In genomic region chr3:8777201-8777977, GRCh38 we compare ENCODE assay signal across 25 cellular contexts.
DNase-seq lines count a peak whose midpoint lies in the region; ATAC-seq lines count a peak whose summit lies in the region.
"Had no signal": no experiment of that assay in that cellular context is flagged by ENCODE, and none has a peak within 500 bp of the region (broad histone marks: within the 10 kb centered on the region; RNA-seq: fewer than 3 reads in every experiment).

No MANE protein-coding gene starts in this region.

- ATAC-seq in GM18519 (IDR thresholded peaks at IDR 0.05; ENCODE audit: low FRiP score, unreplicated experiment) (peak; percentile 54), GM21526 (IDR thresholded peaks at IDR 0.05; ENCODE audit: low FRiP score, unreplicated experiment) (peak; percentile 61), HG03432 (IDR thresholded peaks at IDR 0.05; ENCODE audit: unreplicated experiment) (peak; percentile 71), HG02981 (IDR thresholded peaks at IDR 0.05; ENCODE audit: unreplicated experiment) (no peak)
- ATAC-seq: HCT116; left colon; naive thymus-derived CD8-positive, alpha-beta T cell; pancreas; PC-3; right cardiac atrium had no signal

- DNase-seq in iris pigment epithelial cell (ENCODE audit: low read depth) = peak; percentile 31
- DNase-seq in NCI-H774 (lab: John Stamatoyannopoulos, UW) = no peak
- no peak for DNase-seq in inferior parietal cortex (ENCODE audit: extremely low spot score)
- DNase-seq: activated CD4-positive, alpha-beta T cell treated with anti-CD3 and anti-CD28 coated beads for 1 hour; activated CD8-positive, alpha-beta memory T cell treated with anti-CD3 and anti-CD28 coated beads for 24 hours; activated naive CD4-positive, alpha-beta T cell; activated T-cell treated with anti-CD3 and anti-CD28 coated beads, Interleukin-2, amount 50 U/mL, for 24 hours; adrenal gland; CD4-positive, alpha-beta memory T cell; glutamatergic neuron; left colon; naive thymus-derived CD8-positive, alpha-beta T cell; NCI-H1048; NCI-H187; pancreas; PC-3; right cardiac atrium; SHP77; stimulated activated CD4-positive, alpha-beta T cell treated with anti-CD3 and anti-CD28 coated beads, Interleukin-4, amount 100 ng/mL, for 24 hours; stimulated activated naive CD4-positive, alpha-beta T cell treated with Interleukin-2 at 50 U/mL for 16 hours had no signal
